Comparison of ENCODE assay signal across 22 cellular contexts in the genomic region with DNA sequence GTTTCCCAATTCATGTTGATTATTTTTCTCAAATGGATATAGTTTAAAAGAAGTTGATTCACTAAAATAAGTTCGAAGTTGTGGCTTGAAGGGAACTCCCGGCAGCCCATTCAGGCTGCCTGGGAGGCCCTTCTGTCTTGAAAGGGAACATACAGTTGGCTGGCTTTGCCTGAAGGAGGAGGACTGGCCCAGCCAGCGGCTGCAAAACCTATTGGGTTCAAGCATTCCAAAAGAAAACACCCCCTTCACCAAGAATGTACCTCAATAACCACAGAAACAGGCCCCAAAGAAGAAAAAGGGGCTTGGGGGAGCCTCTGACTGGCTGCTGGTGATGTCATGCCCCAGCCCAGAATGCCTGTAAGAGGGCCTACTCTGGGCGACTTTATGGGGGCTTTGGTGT. TPM values are rescaled to one million over a fixed set of nuclear protein-coding genes. Genes with fewer than 3 reads are reported as not detected.
"Had no signal": no experiment of that assay in that cellular context is flagged by ENCODE, and none has a peak within 500 bp of the region (broad histone marks: within the 10 kb centered on the region; RNA-seq: fewer than 3 reads in every experiment).

No MANE protein-coding gene starts in this region.

- H3K36me3 ChIP-seq: Peyer's patch, SJSA1 had no signal

- H3K4me2 ChIP-seq: KMS-11 had no signal

- H3K9ac ChIP-seq: KMS-11 had no signal

- H3K4me3 ChIP-seq: Peyer's patch, SJSA1 had no signal

- ATAC-seq: activated CD8-positive, alpha-beta memory T cell treated with anti-CD3 and anti-CD28 coated beads, Interleukin-2, amount 10 ng/mL, durations not matched to agents 7 days and 5 days; SK-N-SH treated with all-trans-retinoic acid at 6 μM for 48 hours; WTC11 had no signal

- H3K9me3 ChIP-seq: Peyer's patch, SJSA1 had no signal

- H3K27ac ChIP-seq: KMS-11, Peyer's patch had no signal

- H3K27me3 ChIP-seq: Peyer's patch, SJSA1 had no signal

- DNase-seq: activated CD4-positive, alpha-beta T cell treated with anti-CD3 and anti-CD28 coated beads for 48 hours; activated CD4-positive, alpha-beta T cell treated with anti-CD3 and anti-CD28 coated beads, Interleukin-2, amount 50 U/mL, for 48 hours; activated CD4-positive, CD25-positive, alpha-beta regulatory T cell treated with anti-CD3 and anti-CD28 coated beads, Interleukin-2, amount 50 U/mL, for 72 hours; activated CD8-positive, alpha-beta memory T cell treated with anti-CD3 and anti-CD28 coated beads, Interleukin-2, amount 10 ng/mL, durations not matched to agents 7 days and 5 days; activated effector memory CD4-positive, alpha-beta T cell treated with Interleukin-2 at 50 U/mL for 16 hours; activated naive CD4-positive, alpha-beta T cell; activated T-cell treated with anti-CD3 and anti-CD28 coated beads, Interleukin-2, amount 50 U/mL, for 24 hours; aorta; caudate nucleus; NCI-H1105 treated with DMSO at 0.1 percent for 48 hours; NCI-H1436 treated with DMSO at 0.1 percent for 48 hours; NCI-H187; NCI-H2081; NCI-H510A treated with DMSO at 0.1 percent for 48 hours; NCI-H69; Peyer's patch; SHP77; SW 1271 had no signal

- H3K4me1 ChIP-seq: Peyer's patch had no signal

RNA-seq across cellular contexts. Expression of a gene that starts 36.6 kb away (rescaled TPM):
- total RNA-seq: SJSA1 had no signal
